8 cellular contexts compared by ENCODE assay signal in genomic region chr3:107431298-107432012, GRCh38. TPM values are rescaled to one million over a fixed set of nuclear protein-coding genes. Genes with fewer than 3 reads are reported as not detected.
DNase-seq lines count a peak whose midpoint lies in the region; ATAC-seq and TF ChIP-seq lines count a peak whose summit lies in the region.

No MANE protein-coding gene starts in this region.

- no peaks in the 10 kb centered on the region for H4K20me1 ChIP-seq in fibroblast of lung (ENCODE audit: control insufficient read depth, extremely low read depth, insufficient read depth, low read length)

- peak; percentile 71 for ATAC-seq in GM19452 (IDR thresholded peaks at IDR 0.05; ENCODE audit: unreplicated experiment)
- peak; percentile 47 for ATAC-seq in HG03469 (IDR thresholded peaks at IDR 0.05; ENCODE audit: unreplicated experiment)
- peak; percentile 62 to 64 for ATAC-seq in naive B cell (ENCODE audit: low read depth in 2 of 2)

- peaks cover 10% of the 10 kb centered on the region for H3K4me1 ChIP-seq in fibroblast of lung (ENCODE audit: control insufficient read depth, extremely low read depth, insufficient read depth, low read length)

- H3K4me3 Mint-ChIP-seq in activated T-helper 2 cell treated with anti-CD3 and anti-CD28 coated beads, Interferon-gamma antibody, Interleukin-2, Interleukin-4, amounts not matched to agents 10 μg/mL and 5 μg/mL and 100 μg/mL, durations not matched to agents 14 hours and 24 hours and 36 hours (ENCODE audit: low read depth), result peak overlapping the region; percentile 84
- peak overlapping the region; percentile 86 to 98 (median 96) for H3K4me3 Mint-ChIP-seq in naive B cell

- H3K9me3 Mint-ChIP-seq in activated T-helper 2 cell treated with anti-CD3 and anti-CD28 coated beads, Interferon-gamma antibody, Interleukin-2, Interleukin-4, amounts not matched to agents 10 μg/mL and 5 μg/mL and 100 μg/mL, durations not matched to agents 14 hours and 24 hours and 36 hours, result no peaks in the 10 kb centered on the region
- H3K9me3 Mint-ChIP-seq in naive B cell, result no peaks in the 10 kb centered on the region

- H3K9ac ChIP-seq in fibroblast of lung (ENCODE audit: insufficient read depth, low read length), result peak overlapping the region; percentile 85

- H3K9me3 ChIP-seq in fibroblast of lung (ENCODE audit: control insufficient read depth, insufficient read depth, low read depth, low read length), result no peaks in the 10 kb centered on the region

- no peaks in the 10 kb centered on the region for H3K36me3 ChIP-seq in fibroblast of lung (ENCODE audit: control insufficient read depth, insufficient read depth, low read length)

- no peaks in the 10 kb centered on the region for H3K27me3 ChIP-seq in fibroblast of lung (ENCODE audit: control insufficient read depth, insufficient read depth, low read length)

- peak overlapping the region; percentile 67 to 84 (median 72) for H3K4me3 ChIP-seq in fibroblast of lung (replicated peaks in 1 of 4; ENCODE audit: control extremely low read depth in 1 of 4, insufficient read depth in 1 of 4, low read depth in 3 of 4, low read length in 4 of 4)

- no peak for TF ChIP-seq CTCF in fibroblast of lung (conservative IDR thresholded peaks at IDR 0.05 in 1 of 2, IDR thresholded peaks at IDR 0.05 in 1 of 2; ENCODE audit: low read depth in 1 of 2, low read length in 2 of 2)

- peak overlapping the region; percentile 96 for H2AFZ ChIP-seq in fibroblast of lung (ENCODE audit: low read length)

- peak overlapping the region; percentile 77 for H3K27ac Mint-ChIP-seq in activated T-helper 2 cell treated with anti-CD3 and anti-CD28 coated beads, Interferon-gamma antibody, Interleukin-2, Interleukin-4, amounts not matched to agents 10 μg/mL and 5 μg/mL and 100 μg/mL, durations not matched to agents 14 hours and 24 hours and 36 hours
- H3K27ac Mint-ChIP-seq in naive B cell, result peak overlapping the region; percentile 64 to 96 (median 88)

- H3K4me2 ChIP-seq in fibroblast of lung (ENCODE audit: extremely low read depth, insufficient read depth, low read length), result peak overlapping the region; percentile 97

- peaks cover 48% of the 10 kb centered on the region for H3K27me3 Mint-ChIP-seq in activated T-helper 2 cell treated with anti-CD3 and anti-CD28 coated beads, Interferon-gamma antibody, Interleukin-2, Interleukin-4, amounts not matched to agents 10 μg/mL and 5 μg/mL and 100 μg/mL, durations not matched to agents 14 hours and 24 hours and 36 hours (ENCODE audit: low read depth)
- peaks cover 0 to 16% (median 5%) of the 10 kb centered on the region in 3 donors for H3K27me3 Mint-ChIP-seq in naive B cell

- peak overlapping the region; percentile 75 for H3K27ac ChIP-seq in fibroblast of lung (ENCODE audit: insufficient read depth, low read length)
- H3K27ac ChIP-seq in temporal lobe (ENCODE audit: low read depth, low read length), result peak overlapping the region; percentile 97

- H3K36me3 Mint-ChIP-seq in activated T-helper 2 cell treated with anti-CD3 and anti-CD28 coated beads, Interferon-gamma antibody, Interleukin-2, Interleukin-4, amounts not matched to agents 10 μg/mL and 5 μg/mL and 100 μg/mL, durations not matched to agents 14 hours and 24 hours and 36 hours (ENCODE audit: low read depth), result no peaks in the 10 kb centered on the region
- H3K36me3 Mint-ChIP-seq in naive B cell, result no peaks in the 10 kb centered on the region

- intact Hi-C loops in activated T-helper 2 cell treated with anti-CD3 and anti-CD28 coated beads, Interferon-gamma antibody, Interleukin-2, Interleukin-4, amounts not matched to agents 10 μg/mL and 5 μg/mL and 100 μg/mL, durations not matched to agents 14 hours and 24 hours and 36 hours (cut with micrococcal nuclease), result loop anchor here (2.0 kb wide), 1 partner anchor 191 kb away; no protein-coding TSS in a partner anchor

- H3K4me1 Mint-ChIP-seq in activated T-helper 2 cell treated with anti-CD3 and anti-CD28 coated beads, Interferon-gamma antibody, Interleukin-2, Interleukin-4, amounts not matched to agents 10 μg/mL and 5 μg/mL and 100 μg/mL, durations not matched to agents 14 hours and 24 hours and 36 hours (ENCODE audit: low read depth), result peaks cover 17% of the 10 kb centered on the region
- H3K4me1 Mint-ChIP-seq in naive B cell, result peaks cover 20 to 46% (median 36%) of the 10 kb centered on the region in 3 donors

- H3K79me2 ChIP-seq in fibroblast of lung (ENCODE audit: control insufficient read depth, insufficient read depth, low read length), result no peaks in the 10 kb centered on the region

- DNase-seq in D341Med (ENCODE audit: low spot score) (peak; percentile 67), OCI-M1 (lab: John Stamatoyannopoulos, UW) (peak; percentile 70), fibroblast of lung (ENCODE audit: low read depth in 2 of 2) (peak; percentile 69 to 70), naive B cell (peak; percentile 52)
- DNase-seq in activated T-helper 2 cell treated with anti-CD3 and anti-CD28 coated beads, Interferon-gamma antibody, Interleukin-2, Interleukin-4, amounts not matched to agents 10 μg/mL and 5 μg/mL and 100 μg/mL, durations not matched to agents 14 hours and 24 hours and 36 hours (ENCODE audit: low spot score), result peak; percentile 23

RNA-seq across cellular contexts. Expression of gene CCDC54, which starts 54.2 kb away (rescaled TPM):
- total RNA-seq in activated T-helper 2 cell treated with anti-CD3 and anti-CD28 coated beads, Interferon-gamma antibody, Interleukin-2, Interleukin-4, amounts not matched to agents 10 μg/mL and 5 μg/mL and 100 μg/mL, durations not matched to agents 14 hours and 24 hours and 36 hours, result not detected in 2 replicates
- total RNA-seq in fibroblast of lung (not detected in 2 replicates), temporal lobe (0.25 TPM)
- polyA plus RNA-seq in fibroblast of lung (not detected in 2 replicates), naive B cell (ENCODE audit: low read depth in 6 of 6) (under 1 TPM in 1 of 6 donors, not detected in 5; 0.29 TPM)
- polyA plus RNA-seq in fibroblast of lung (2012), result 0.17 TPM in 1 of 2 replicates, not detected in the other
- not detected in 2 replicates for polyA minus RNA-seq in fibroblast of lung (ENCODE audit: low replicate concordance)

Comparison
In these comparisons a context has a peak if more than half of its experiments do, and no peak if none do; other contexts are left out.
1. Peak in every context shown above with its lines: DNase-seq, ATAC-seq, H3K4me3 ChIP-seq and H3K27ac ChIP-seq.